2 cellular contexts compared by ENCODE assay signal in genomic region chr3:126562737-126563276, GRCh38.
"Had no signal": no experiment of that assay in that cellular context is flagged by ENCODE, and none has a peak within 500 bp of the region (broad histone marks: within the 10 kb centered on the region; RNA-seq: fewer than 3 reads in every experiment).

No MANE protein-coding gene starts in this region.

- H3K4me3 ChIP-seq: GM12878 had no signal

- DNase-seq: GDM1 had no signal
